Comparison of ENCODE assay signal across 20 cellular contexts in genomic region chr9:134601764-134602163, GRCh38. TPM values are rescaled to one million over a fixed set of nuclear protein-coding genes. Genes with fewer than 3 reads are reported as not detected.
A peak's percentile ranks its signal among the peaks of the same experiment; 100 is the strongest.
DNase-seq lines count a peak whose midpoint lies in the region; ATAC-seq and TF ChIP-seq lines count a peak whose summit lies in the region.
"Had no signal": no experiment of that assay in that cellular context is flagged by ENCODE, and none has a peak within 500 bp of the region (broad histone marks: within the 10 kb centered on the region; RNA-seq: fewer than 3 reads in every experiment).

No MANE protein-coding gene starts in this region.

- H3K4me3 ChIP-seq in brain microvascular endothelial cell (ENCODE audit: low read depth, low read length) (no peak overlapping the region), mesendoderm (ENCODE audit: low read length) (no peak overlapping the region)
- H3K4me3 ChIP-seq: colonic mucosa, neural progenitor cell, transverse colon had no signal

- peak overlapping the region; percentile 75 for H3K4ac ChIP-seq in mesendoderm (ENCODE audit: low read depth, low read length)

- H2BK5ac ChIP-seq in mesendoderm (ENCODE audit: low read length), result peak overlapping the region; percentile 93

- H4K5ac ChIP-seq in mesendoderm (ENCODE audit: low read length), result peak overlapping the region; percentile 82

- in situ Hi-C loops in brain microvascular endothelial cell (cut with HindIII; ENCODE audit: low pct_ligation_motif_present, low sequenced_read_pairs), result no loop called here

- intact Hi-C loops in cardiac septum (cut with DNase I) (loop anchor here (5.0 kb wide), 2 partner anchors 41 to 144 kb away; partner anchors contain the start of gene COL5A1), Right ventricle myocardium superior (cut with DNase I) (no loop called here)

- H3K27ac ChIP-seq in brain microvascular endothelial cell (peak overlapping the region; percentile 77), mesendoderm (ENCODE audit: low read depth, low read length) (peak overlapping the region; percentile 97)
- H3K27ac ChIP-seq: colonic mucosa, neural progenitor cell had no signal

- ATAC-seq in Right ventricle myocardium superior (ENCODE audit: poor library complexity), result no peak
- ATAC-seq: WTC11 had no signal

- H3K36me3 ChIP-seq in brain microvascular endothelial cell (replicated peaks) (no peaks in the 10 kb centered on the region), mesendoderm (ENCODE audit: control insufficient read depth, insufficient read depth, low read length) (no peaks in the 10 kb centered on the region)
- H3K36me3 ChIP-seq: colonic mucosa, neural progenitor cell, transverse colon had no signal

- no peaks in the 10 kb centered on the region for H3K79me1 ChIP-seq in mesendoderm (ENCODE audit: low read length)

- H3K27me3 ChIP-seq in brain microvascular endothelial cell (replicated peaks) (no peaks in the 10 kb centered on the region), mesendoderm (ENCODE audit: insufficient read depth, low read length, poor library complexity) (no peaks in the 10 kb centered on the region)
- H3K27me3 ChIP-seq: colonic mucosa, neural progenitor cell, transverse colon had no signal

- peak overlapping the region; percentile 63 for H2BK120ac ChIP-seq in mesendoderm (ENCODE audit: low read depth, low read length)

- no peak overlapping the region for H3K9ac ChIP-seq in mesendoderm (ENCODE audit: low read length)
- H3K9ac ChIP-seq: neural progenitor cell had no signal

- peak overlapping the region; percentile 78 for H3K56ac ChIP-seq in mesendoderm (ENCODE audit: low read length)

- H3K18ac ChIP-seq in mesendoderm (ENCODE audit: low read length), result peak overlapping the region; percentile 7

- no peak overlapping the region for H3K4me2 ChIP-seq in mesendoderm (ENCODE audit: low read length)
- H3K4me2 ChIP-seq: neural progenitor cell had no signal

- WGBS in mesendoderm (ENCODE audit: extremely low coverage, insufficient coverage, low lambda C conversion rate), result no CpG with 5 or more reads among the region's 7 CpGs

- no peak overlapping the region for H4K8ac ChIP-seq in mesendoderm (ENCODE audit: low read depth, low read length)

- H2AK5ac ChIP-seq in mesendoderm (ENCODE audit: low read length), result peak overlapping the region; percentile 91

- DNase-seq in cardiac septum (ENCODE audit: low spot score), result peak; percentile 62
- DNase-seq in Right ventricle myocardium superior, result no peak
- no peak for DNase-seq in brain microvascular endothelial cell
- DNase-seq in mesendoderm, result no peak
- DNase-seq in NOMO-1 treated with dmso at 0.1 percent for 144 hours (lab: John Stamatoyannopoulos, UW; ENCODE audit: unreplicated experiment), result no peak
- DNase-seq in activated CD4-positive, alpha-beta T cell treated with anti-CD3 and anti-CD28 coated beads for 4 hours, result no peak
- DNase-seq in DMS153 treated with DMSO at 0.1 percent for 48 hours (lab: John Stamatoyannopoulos, UW; ENCODE audit: unreplicated experiment), result no peak
- no peak for DNase-seq in SHP77 treated with DMSO at 0.1 percent for 48 hours (lab: John Stamatoyannopoulos, UW)
- DNase-seq: CD4-positive, CD25-positive, alpha-beta regulatory T cell; colonic mucosa; DMS79 treated with DMSO at 0.1 percent for 48 hours; NCI-H187; NCI-H345; SHP77; stimulated activated naive CD4-positive, alpha-beta T cell had no signal

- no peak for TF ChIP-seq CTCF in brain microvascular endothelial cell (IDR thresholded peaks at IDR 0.05; ENCODE audit: low read depth, low read length, missing control alignments)

- no peak overlapping the region for H3K23ac ChIP-seq in mesendoderm (ENCODE audit: low read length)

- no peak overlapping the region for H2BK15ac ChIP-seq in mesendoderm (replicated peaks; ENCODE audit: low read depth)

- peaks cover 11% of the 10 kb centered on the region for H3K4me1 ChIP-seq in mesendoderm (ENCODE audit: control insufficient read depth, low read depth, low read length)
- H3K4me1 ChIP-seq: colonic mucosa, neural progenitor cell had no signal

- no peaks in the 10 kb centered on the region for H3K79me2 ChIP-seq in mesendoderm (ENCODE audit: control insufficient read depth, insufficient read depth, low read length)

RNA-seq across cellular contexts. Expression of gene COL5A1, which starts 39.8 kb away (rescaled TPM):
- 21.6 TPM for total RNA-seq in cardiac septum
- total RNA-seq in Right ventricle myocardium superior, result 12.7 TPM
- polyA plus RNA-seq in mesendoderm (2013, experiment 1 of 2), result 23.5 TPM
- 21.5 TPM for polyA plus RNA-seq in mesendoderm (2013, experiment 2 of 2)
- total RNA-seq: activated CD8-positive, alpha-beta memory T cell treated with anti-CD3 and anti-CD28 coated beads for 36 hours; MCF 10A had no signal
